In genomic region chr1:156478250-156478627, GRCh38 we compare ENCODE assay signal across 16 cellular contexts. TPM values are rescaled to one million over a fixed set of nuclear protein-coding genes. Genes with fewer than 3 reads are reported as not detected.
A peak's percentile ranks its signal among the peaks of the same experiment; 100 is the strongest.
DNase-seq lines count a peak whose midpoint lies in the region; ATAC-seq and TF ChIP-seq lines count a peak whose summit lies in the region.
"Had no signal": no experiment of that assay in that cellular context is flagged by ENCODE, and none has a peak within 500 bp of the region (broad histone marks: within the 10 kb centered on the region; RNA-seq: fewer than 3 reads in every experiment).

No MANE protein-coding gene starts in this region.

- CTCF ChIA-PET in IMR-90 (lab: Yijun Ruan, JAX): no interaction called here
- CTCF ChIA-PET in A673 (lab: Charles Lee): no interaction called here

- H3K4me1 ChIP-seq in IMR-90 (ENCODE audit: control insufficient read depth, insufficient read depth, low read length): peaks cover 28% of the 10 kb centered on the region
- H3K4me1 ChIP-seq in body of pancreas: peaks cover 48% of the 10 kb centered on the region
- H3K4me1 ChIP-seq in subcutaneous abdominal adipose tissue (ENCODE audit: control insufficient read depth in 5 of 5, insufficient read depth in 5 of 5, low read length in 5 of 5): peaks cover 4 to 44% (median 35%) of the 10 kb centered on the region in 5 donors
- no peaks in the 10 kb centered on the region for H3K4me1 ChIP-seq in mucosa of descending colon (ENCODE audit: low read depth)
- no peaks in the 10 kb centered on the region for H3K4me1 ChIP-seq in A673 (ENCODE audit: insufficient read depth, low read length, poor library complexity, severe bottlenecking)

- H4K91ac ChIP-seq in IMR-90 (ENCODE audit: insufficient read depth, low read depth, low read length): no peak overlapping the region

- H2BK120ac ChIP-seq in IMR-90 (ENCODE audit: low read depth, low read length): no peak overlapping the region

- no peak overlapping the region for H3K4me2 ChIP-seq in IMR-90 (ENCODE audit: low read depth, low read length)

- TF ChIP-seq RAD21 in IMR-90 (IDR thresholded peaks at IDR 0.05; ENCODE audit: low read length): no peak

- H3K4me3 ChIP-seq in IMR-90 (ENCODE audit: insufficient read depth, low read depth, low read length) (no peak overlapping the region), body of pancreas (no peak overlapping the region), subcutaneous abdominal adipose tissue (ENCODE audit: low read depth in 1 of 5, low read length in 5 of 5) (no peak overlapping the region), mucosa of descending colon (no peak overlapping the region), A673 (ENCODE audit: low read depth, low read length, poor library complexity, severe bottlenecking) (no peak overlapping the region)
- H3K4me3 ChIP-seq: SK-N-MC had no signal

- BruUV-seq in IMR-90 (replicated peaks; lab: Mats Ljungman, UMichigan): no TSS peak
- no TSS peak for BruUV-seq in A673 (replicated peaks; lab: Mats Ljungman, UMichigan)

- no peak for TF ChIP-seq POLR2A in IMR-90 (IDR thresholded peaks at IDR 0.05; ENCODE audit: low read depth, low read length)
- TF ChIP-seq POLR2A in body of pancreas (IDR thresholded peaks at IDR 0.05): no peak

- H3K18ac ChIP-seq in IMR-90 (ENCODE audit: low read depth, low read length): no peak overlapping the region

- H3K9me3 ChIP-seq in IMR-90 (ENCODE audit: control insufficient read depth, insufficient read depth, low read length) (no peaks in the 10 kb centered on the region), body of pancreas (no peaks in the 10 kb centered on the region), subcutaneous abdominal adipose tissue (ENCODE audit: control insufficient read depth in 5 of 5, low read length in 5 of 5) (no peaks in the 10 kb centered on the region), mucosa of descending colon (no peaks in the 10 kb centered on the region), A673 (ENCODE audit: low read depth, low read length, poor library complexity, severe bottlenecking) (no peaks in the 10 kb centered on the region)

- POLR2A ChIA-PET in IMR-90 (lab: Charles Lee; ENCODE audit: unreplicated experiment): no interaction called here
- POLR2A ChIA-PET in A673 (lab: Charles Lee; ENCODE audit: low non-redundant PET): no interaction called here

- peaks cover 33 to 47% (median 38%) of the 10 kb centered on the region in 3 donors for H3K27me3 Mint-ChIP-seq in immature natural killer cell (ENCODE audit: low read depth in 3 of 3)
- H3K27me3 Mint-ChIP-seq: naive thymus-derived CD8-positive, alpha-beta T cell had no signal

- 97% methylated on average over 6 of the region's 8 CpGs; no CpG with 5 or more reads in 1 of the 2 experiments for WGBS in IMR-90 (ENCODE audit: extremely low coverage in 2 of 2, insufficient read length in 1 of 2), 2 experiments
- 89 to 93% methylated on average over 8 of the region's 8 CpGs for WGBS in body of pancreas, 2 donors

- H3K27ac Mint-ChIP-seq in immature natural killer cell: peak overlapping the region in 4 of 6 donors; percentile 37 to 58 (median 44)

- ATAC-seq in IMR-90 (ENCODE audit: low read depth) (no peak), body of pancreas (no peak), mucosa of descending colon (no peak)
- ATAC-seq: esophagus mucosa; left lobe of liver; naive thymus-derived CD8-positive, alpha-beta T cell had no signal

- in situ Hi-C loops in IMR-90 (cut with MboI; ENCODE audit: low sequenced_read_pairs): no loop called here

- peaks cover 38 to 48% of the 10 kb centered on the region in 2 donors for H3K4me1 Mint-ChIP-seq in immature natural killer cell

- peaks cover 36% of the 10 kb centered on the region for H3K9me1 ChIP-seq in IMR-90 (ENCODE audit: insufficient read depth, low read length)

- no peak overlapping the region for H2BK15ac ChIP-seq in IMR-90 (ENCODE audit: low read depth, low read length)

- no peak overlapping the region for H4K5ac ChIP-seq in IMR-90 (ENCODE audit: low read depth, low read length)

- peaks cover 31 to 74% (median 43%) of the 10 kb centered on the region in 3 donors for H3K36me3 Mint-ChIP-seq in immature natural killer cell

- H2AK5ac ChIP-seq in IMR-90 (ENCODE audit: low read depth, low read length): no peak overlapping the region

- H3K27me3 ChIP-seq in IMR-90 (ENCODE audit: control insufficient read depth, insufficient read depth, low read length) (no peaks in the 10 kb centered on the region), body of pancreas (no peaks in the 10 kb centered on the region), subcutaneous abdominal adipose tissue (ENCODE audit: control insufficient read depth in 5 of 5, insufficient read depth in 4 of 5, low read length in 5 of 5) (no peaks in the 10 kb centered on the region), A673 (replicated peaks; ENCODE audit: insufficient read depth, low read depth, low read length, poor library complexity) (no peaks in the 10 kb centered on the region)

- no peak overlapping the region for H2BK20ac ChIP-seq in IMR-90 (ENCODE audit: low read depth, low read length)

- dilution Hi-C loops in IMR-90 (cut with HindIII; ENCODE audit: low sequenced_read_pairs, unreplicated experiment): no loop called here

- intact Hi-C loops in IMR-90 (cut with micrococcal nuclease) (no loop called here), body of pancreas (cut with DNase I) (no loop called here), mucosa of descending colon (cut with DNase I, micrococcal nuclease) (no loop called here), A673 (cut with micrococcal nuclease; ENCODE audit: unreplicated experiment) (no loop called here), head of caudate nucleus (cut with DNase I) (no loop called here)

- no peaks in the 10 kb centered on the region for H3K9me3 Mint-ChIP-seq in immature natural killer cell
- H3K9me3 Mint-ChIP-seq: naive thymus-derived CD8-positive, alpha-beta T cell had no signal

- H3K79me1 ChIP-seq in IMR-90 (ENCODE audit: low read depth in 1 of 2, low read length in 2 of 2): peaks cover 40 to 93% of the 10 kb centered on the region in 2 experiments

- no peak overlapping the region for H3K4me3 Mint-ChIP-seq in immature natural killer cell
- H3K4me3 Mint-ChIP-seq: naive thymus-derived CD8-positive, alpha-beta T cell had no signal

- no peak overlapping the region for H3K56ac ChIP-seq in IMR-90 (ENCODE audit: extremely low read depth, insufficient read depth, low read length)

- DNase-seq in IMR-90 (no peak), body of pancreas (no peak), immature natural killer cell (no peak), mucosa of descending colon (no peak), A673 (ENCODE audit: low spot score) (no peak), GM20000 (ENCODE audit: low spot score) (no peak), head of caudate nucleus (no peak)
- DNase-seq: naive thymus-derived CD8-positive, alpha-beta T cell; NCI-H187; NCI-H524; OCI-M1; stimulated activated CD4-positive, alpha-beta T cell treated with anti-CD3 and anti-CD28 coated beads, Interleukin-4, amount 100 ng/mL, for 4 hours had no signal

- TF ChIP-seq CTCF in IMR-90 (conservative IDR thresholded peaks at IDR 0.05; ENCODE audit: low read depth, low read length) (no peak), body of pancreas (IDR thresholded peaks at IDR 0.05) (no peak), mucosa of descending colon (IDR thresholded peaks at IDR 0.05) (no peak), A673 (conservative IDR thresholded peaks at IDR 0.05; ENCODE audit: low read depth, low read length) (no peak), GM20000 (IDR thresholded peaks at IDR 0.05; ENCODE audit: extremely low read depth, missing control alignments) (no peak)

- no peak overlapping the region for H2AFZ ChIP-seq in IMR-90 (replicated peaks; ENCODE audit: low read length, poor library complexity)

- H3K27ac ChIP-seq in IMR-90 (ENCODE audit: insufficient read depth, low read length) (0 out of 2 replicates have a peak overlapping the region, but pooled peaks have one; percentile 3), body of pancreas (peak overlapping the region in 3 of 4 donors; percentile 83 to 96 (median 86)), subcutaneous abdominal adipose tissue (ENCODE audit: low read depth, low read length) (peak overlapping the region; percentile 75), A673 (ENCODE audit: low read depth, low read length, poor library complexity, severe bottlenecking) (no peak overlapping the region)
- H3K27ac ChIP-seq: SK-N-MC had no signal

- peak overlapping the region; percentile 51; the same call in 1 of the 2 replicates for H3K23ac ChIP-seq in IMR-90 (ENCODE audit: low read depth, low read length)

- H3K36me3 ChIP-seq in IMR-90 (ENCODE audit: control insufficient read depth, insufficient read depth, low read length) (peaks cover 88% of the 10 kb centered on the region), body of pancreas (replicated peaks in 1 of 2; ENCODE audit: insufficient read depth in 1 of 2, low read depth in 2 of 2) (peaks cover 0 to 39% of the 10 kb centered on the region in 2 donors), subcutaneous abdominal adipose tissue (ENCODE audit: control insufficient read depth in 5 of 5, insufficient read depth in 5 of 5, low read length in 5 of 5) (peaks cover 0 to 99% (median 99%) of the 10 kb centered on the region in 5 donors), mucosa of descending colon (ENCODE audit: low read depth) (peaks cover 28% of the 10 kb centered on the region), A673 (ENCODE audit: insufficient read depth, low read length, poor library complexity, severe bottlenecking) (peaks cover 37% of the 10 kb centered on the region)

- no peak overlapping the region for H2AK9ac ChIP-seq in IMR-90 (replicated peaks; ENCODE audit: low read depth, low read length, poor library complexity)

- no peak overlapping the region for H3K4ac ChIP-seq in IMR-90 (ENCODE audit: low read depth, low read length)

- no peak overlapping the region; the same call in 1 of the 2 replicates for H3K14ac ChIP-seq in IMR-90 (replicated peaks; ENCODE audit: low read depth, low read length)

- H4K20me1 ChIP-seq in IMR-90 (ENCODE audit: insufficient read depth, low read length): peaks cover 77% of the 10 kb centered on the region

- H3K9ac ChIP-seq in IMR-90 (ENCODE audit: low read depth, low read length) (no peak overlapping the region), subcutaneous abdominal adipose tissue (ENCODE audit: low read length in 5 of 5) (peak overlapping the region in 1 of 5 donors; percentile 45)

- H4K8ac ChIP-seq in IMR-90 (ENCODE audit: low read depth in 2 of 2, low read length in 2 of 2): no peak overlapping the region

- H2BK5ac ChIP-seq in IMR-90 (ENCODE audit: low read depth, low read length, poor library complexity, severe bottlenecking): peak overlapping the region; percentile 65

RNA-seq across cellular contexts. Expression of gene MEF2D, which starts 22.3 kb away (rescaled TPM):
- total RNA-seq in IMR-90 (2012; rRNA removed) (2.9 and 3.6 TPM in 2 replicates), body of pancreas (10 to 100 TPM; 15.6 to 18.1 TPM), mucosa of descending colon (100 to 1,000 TPM in 1 of 3 donors, 10 to 100 TPM in 2; 56.8 to 103 (median 61.9) TPM), A673 (2021) (18.3 and 21.8 TPM in 2 replicates)
- polyA plus RNA-seq in IMR-90 (2012; rRNA removed) (20.0 and 25.0 TPM in 2 replicates), immature natural killer cell (10 to 100 TPM in 1 of 3 donors, 1 to 10 TPM in 2; 5.0 to 22.8 (median 6.0) TPM)
- 10.9 and 27.6 TPM in 2 replicates for polyA plus RNA-seq in IMR-90 (2012; cell fraction: cytosol; rRNA removed)
- 80.1 and 88.5 TPM in 2 replicates for polyA plus RNA-seq in IMR-90 (2012; cell fraction: nucleus; rRNA removed; ENCODE audit: low replicate concordance)
